ENCODE assay signal across 20 cellular contexts in the genomic region with DNA sequence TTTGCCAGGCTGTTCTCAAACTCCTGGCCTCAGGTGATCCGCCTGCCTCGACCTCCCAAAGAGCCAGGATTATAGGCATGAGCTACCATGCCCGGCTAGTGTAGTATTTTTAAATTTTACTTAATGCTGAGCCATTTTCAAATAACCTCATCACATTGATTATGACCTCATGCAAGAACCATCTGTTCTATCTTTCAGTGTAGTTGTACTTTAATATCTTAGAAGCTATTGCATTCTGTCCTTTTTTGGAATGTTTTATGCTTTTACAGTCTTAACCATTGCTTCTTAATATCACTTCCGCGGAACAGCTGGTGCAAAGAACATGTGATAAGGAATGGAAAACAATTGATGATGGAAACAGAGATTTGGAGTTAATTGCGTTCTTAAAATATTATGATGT. TPM values are rescaled to one million over a fixed set of nuclear protein-coding genes. Genes with fewer than 3 reads are reported as not detected.
DNase-seq lines count a peak whose midpoint lies in the region; ATAC-seq and TF ChIP-seq lines count a peak whose summit lies in the region.
"Had no signal": no experiment of that assay in that cellular context is flagged by ENCODE, and none has a peak within 500 bp of the region (broad histone marks: within the 10 kb centered on the region; RNA-seq: fewer than 3 reads in every experiment).

No MANE protein-coding gene starts in this region.

- DNase-seq in NCI-H2171 treated with DMSO at 0.1 percent for 48 hours (lab: John Stamatoyannopoulos, UW) (peak; percentile 45), NCI-H2171 (lab: John Stamatoyannopoulos, UW) (no peak), NCI-H1694 (lab: John Stamatoyannopoulos, UW) (peak; percentile 40), cardiac fibroblast (ENCODE audit: low read depth in 2 of 2) (peak; percentile 40 to 58), neural crest cell (ENCODE audit: low read depth, low spot score) (no peak), NCI-H748 treated with DMSO at 0.1 percent for 48 hours (lab: John Stamatoyannopoulos, UW) (no peak)
- no peak for DNase-seq in stimulated activated CD4-positive, alpha-beta T cell treated with anti-CD3 and anti-CD28 coated beads, Interleukin-4, amount 100 ng/mL, for 4 hours
- DNase-seq: 8988T; activated CD4-positive, alpha-beta T cell treated with anti-CD3 and anti-CD28 coated beads for 48 hours; activated T-cell treated with anti-CD3 and anti-CD28 coated beads, Interleukin-2, amount 50 U/mL, for 1 hour; cortex of kidney; left ventricle myocardium inferior; NCI-H1417 treated with DMSO at 0.1 percent for 48 hours; T-helper 1 cell; uterus had no signal

- TF ChIP-seq CTCF in cardiac fibroblast (IDR thresholded peaks at IDR 0.05; ENCODE audit: low read depth, low read length) (no peak), neural crest cell (conservative IDR thresholded peaks at IDR 0.05) (no peak)

- no peak for ATAC-seq in HG02884 (IDR thresholded peaks at IDR 0.05; ENCODE audit: unreplicated experiment)
- ATAC-seq: sciatic nerve; stimulated activated memory B cell treated with anti-CD40 and anti-IgM and Interleukin-4, amounts not matched to agents 10 μg/mL and 1 μg/mL and 100 μg/mL, for 72 hours had no signal

- no peaks in the 10 kb centered on the region for H3K36me3 Mint-ChIP-seq in neural crest cell (ENCODE audit: low read depth)

- H3K27me3 Mint-ChIP-seq in neural crest cell (ENCODE audit: low read depth) = no peaks in the 10 kb centered on the region
- H3K27me3 Mint-ChIP-seq: IgD-negative memory B cell; stimulated activated memory B cell treated with anti-CD40 and anti-IgM and Interleukin-4, amounts not matched to agents 10 μg/mL and 1 μg/mL and 100 μg/mL, for 72 hours had no signal

- no peaks in the 10 kb centered on the region for H3K9me3 Mint-ChIP-seq in neural crest cell
- H3K9me3 Mint-ChIP-seq: IgD-negative memory B cell; stimulated activated memory B cell treated with anti-CD40 and anti-IgM and Interleukin-4, amounts not matched to agents 10 μg/mL and 1 μg/mL and 100 μg/mL, for 72 hours had no signal

- H3K27ac Mint-ChIP-seq in neural crest cell (ENCODE audit: unreplicated experiment) = no peak overlapping the region
- H3K27ac Mint-ChIP-seq: stimulated activated memory B cell treated with anti-CD40 and anti-IgM and Interleukin-4, amounts not matched to agents 10 μg/mL and 1 μg/mL and 100 μg/mL, for 72 hours had no signal

- no peak overlapping the region for H3K4me3 ChIP-seq in cardiac fibroblast (replicated peaks in 1 of 2; ENCODE audit: low read depth in 2 of 2, low read length in 2 of 2)
- H3K4me3 ChIP-seq: esophagus muscularis mucosa, left ventricle myocardium inferior, uterus had no signal

- H3K4me3 Mint-ChIP-seq in neural crest cell = peak overlapping the region; percentile 64
- H3K4me3 Mint-ChIP-seq: stimulated activated memory B cell treated with anti-CD40 and anti-IgM and Interleukin-4, amounts not matched to agents 10 μg/mL and 1 μg/mL and 100 μg/mL, for 72 hours had no signal

- peaks cover 42% of the 10 kb centered on the region for H3K4me1 Mint-ChIP-seq in neural crest cell

RNA-seq across cellular contexts. Expression of gene GEN1, which starts 2.7 kb away (rescaled TPM):
- 29.7 and 31.2 TPM in 2 replicates for total RNA-seq in neural crest cell

RNA-seq across cellular contexts. Expression of gene SMC6, which starts 3.0 kb away (rescaled TPM):
- 33.6 and 38.2 TPM in 2 replicates for total RNA-seq in neural crest cell

RNA-seq across cellular contexts. Expression of gene MSGN1, which starts 59.6 kb away (rescaled TPM):
- not detected in 2 replicates for total RNA-seq in neural crest cell
- total RNA-seq: esophagus muscularis mucosa, left ventricle myocardium inferior, sciatic nerve, uterus had no signal

Comparison
In these comparisons a context has a peak if more than half of its experiments do, and no peak if none do; other contexts are left out.
1. DNase-seq: peak in NCI-H2171 treated with DMSO at 0.1 percent for 48 hours (single experiment), NCI-H1694 (single experiment) and cardiac fibroblast (2 of 2); none in NCI-H2171 (single experiment), neural crest cell (single experiment), stimulated activated CD4-positive, alpha-beta T cell treated with anti-CD3 and anti-CD28 coated beads, Interleukin-4, amount 100 ng/mL, for 4 hours (0 of 2) and NCI-H748 treated with DMSO at 0.1 percent for 48 hours (single experiment).